Comparison of ENCODE assay signal across 14 cellular contexts in the genomic region with DNA sequence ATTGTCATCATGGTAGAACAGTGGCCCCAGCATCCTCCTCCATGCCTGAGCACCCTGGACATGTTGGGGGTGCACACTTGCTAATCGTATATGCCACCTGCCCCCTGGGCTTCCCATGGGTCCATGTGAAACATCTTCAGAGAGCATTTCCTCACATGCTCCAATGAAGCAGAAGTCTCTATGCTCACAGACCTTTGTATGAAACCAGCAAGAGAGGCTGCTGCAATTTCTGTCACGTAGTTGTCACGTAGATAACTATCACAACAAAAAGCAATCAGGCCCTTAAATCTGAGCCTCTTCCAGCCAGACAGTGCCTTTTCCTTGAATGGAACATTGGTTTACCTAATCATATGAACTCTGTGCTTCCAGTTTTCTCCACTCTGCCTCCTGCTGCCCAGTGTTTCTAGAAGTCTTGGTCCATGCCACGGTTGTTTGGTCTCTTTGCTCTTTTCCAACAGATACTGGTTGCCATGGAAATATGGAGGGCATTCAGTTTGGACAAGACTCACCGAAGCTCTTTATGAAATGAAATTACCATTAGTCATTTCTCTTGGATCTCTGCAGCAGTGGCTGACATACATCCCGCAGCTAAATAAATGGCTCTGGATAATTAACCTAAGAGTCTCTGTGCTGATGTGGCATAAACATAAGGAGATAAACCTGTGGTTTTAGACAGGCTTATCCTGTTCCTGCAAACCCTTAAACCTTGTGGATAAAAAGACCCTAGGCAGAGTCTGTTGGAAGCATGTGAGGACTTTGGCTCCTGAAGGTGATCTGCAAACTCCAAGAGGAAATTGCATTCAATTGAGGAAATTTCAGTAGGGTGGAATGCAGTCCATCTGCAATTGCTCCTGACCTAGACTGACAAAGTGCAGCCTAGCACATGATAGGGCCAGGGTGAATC.
"Had no signal": no experiment of that assay in that cellular context is flagged by ENCODE, and none has a peak within 500 bp of the region (broad histone marks: within the 10 kb centered on the region; RNA-seq: fewer than 3 reads in every experiment).

No MANE protein-coding gene starts in this region.

- H3K4me3 ChIP-seq: skin epidermis, tibial artery, uterus had no signal

- H3K36me3 ChIP-seq: tibial artery, uterus had no signal

- H3K27ac Mint-ChIP-seq: activated T-helper 17 cell treated with anti-CD3 and anti-CD28 coated beads, Interleukin-2, amount 50 U/mL, for 72 hours; nephron; progenitor cell of endocrine pancreas; T-helper 2 cell treated with Interferon-gamma antibody and Interleukin-4, amounts not matched to agents 5 μg/mL and 100 μg/mL, for 36 hours had no signal

- H3K9me3 Mint-ChIP-seq: activated T-helper 17 cell treated with anti-CD3 and anti-CD28 coated beads, Interleukin-2, amount 50 U/mL, for 72 hours; nephron had no signal

- H3K9me3 ChIP-seq: tibial artery, uterus had no signal

- H3K27me3 ChIP-seq: tibial artery, uterus had no signal

- DNase-seq: activated naive CD4-positive, alpha-beta T cell treated with Interleukin-2 at 50 U/mL for 16 hours; hypothalamus; occipital lobe; right cardiac atrium; stimulated activated CD4-positive, alpha-beta T cell treated with anti-CD3 and anti-CD28 coated beads, Interleukin-4, amount 100 ng/mL, for 24 hours; stimulated activated naive CD4-positive, alpha-beta T cell; tibial artery; uterus had no signal

- H3K4me1 ChIP-seq: tibial artery, uterus had no signal

- ATAC-seq: activated CD4-positive, CD25-positive, alpha-beta regulatory T cell treated with anti-CD3 and anti-CD28 coated beads, Interleukin-2, amount 50 U/mL, for 24 hours; activated T-helper 17 cell treated with anti-CD3 and anti-CD28 coated beads, Interleukin-2, amount 50 U/mL, for 72 hours; right cardiac atrium had no signal

- H3K4me3 Mint-ChIP-seq: activated T-helper 17 cell treated with anti-CD3 and anti-CD28 coated beads, Interleukin-2, amount 50 U/mL, for 72 hours; nephron; T-helper 2 cell treated with Interferon-gamma antibody and Interleukin-4, amounts not matched to agents 5 μg/mL and 100 μg/mL, for 36 hours had no signal

- H3K27ac ChIP-seq: skin epidermis, tibial artery, uterus had no signal

- H3K4me1 Mint-ChIP-seq: activated T-helper 17 cell treated with anti-CD3 and anti-CD28 coated beads, Interleukin-2, amount 50 U/mL, for 72 hours; nephron had no signal
